ENCODE assay signal across 9 cellular contexts in genomic region chr1:150256193-150256548, GRCh38. TPM values are rescaled to one million over a fixed set of nuclear protein-coding genes. Genes with fewer than 3 reads are reported as not detected.
DNase-seq lines count a peak whose midpoint lies in the region; ATAC-seq and TF ChIP-seq lines count a peak whose summit lies in the region.
"Had no signal": no experiment of that assay in that cellular context is flagged by ENCODE, and none has a peak within 500 bp of the region (broad histone marks: within the 10 kb centered on the region; RNA-seq: fewer than 3 reads in every experiment).

No MANE protein-coding gene starts in this region.

- no peaks in the 10 kb centered on the region for H3K9me3 ChIP-seq in DND-41 (ENCODE audit: insufficient read depth, low read length, severe bottlenecking)
- H3K9me3 ChIP-seq in effector memory CD4-positive, alpha-beta T cell (ENCODE audit: control insufficient read depth, low read length), result no peaks in the 10 kb centered on the region
- no peaks in the 10 kb centered on the region for H3K9me3 ChIP-seq in ovary

- H3K79me2 ChIP-seq in DND-41 (ENCODE audit: insufficient read depth, low read length), result no peaks in the 10 kb centered on the region

- H3K4me2 ChIP-seq in DND-41 (ENCODE audit: insufficient read depth, low read length), result 0 out of 2 replicates have a peak overlapping the region, but pooled peaks have one; percentile 32

- WGBS in ovary, 3 donors, result 2 to 5% (median 4%) methylated on average over 1 of the region's 1 CpG

- H3K27ac Mint-ChIP-seq in progenitor cell of endocrine pancreas, result peak overlapping the region; percentile 97

- H3K36me3 Mint-ChIP-seq in progenitor cell of endocrine pancreas (ENCODE audit: insufficient read depth), result no peaks in the 10 kb centered on the region

- no peak overlapping the region for H3K27ac ChIP-seq in DND-41 (ENCODE audit: low read length)
- H3K27ac ChIP-seq in effector memory CD4-positive, alpha-beta T cell (ENCODE audit: insufficient read depth, low read length, poor library complexity, severe bottlenecking), result no peak overlapping the region
- H3K27ac ChIP-seq in ovary, result no peak overlapping the region

- no peak for TF ChIP-seq EP300 in ovary (IDR thresholded peaks at IDR 0.05)

- H3K4me1 ChIP-seq in DND-41 (ENCODE audit: insufficient read depth, low read length) (peaks cover 7% of the 10 kb centered on the region), ovary (ENCODE audit: insufficient read depth) (peaks cover 4% of the 10 kb centered on the region)
- H3K4me1 ChIP-seq in effector memory CD4-positive, alpha-beta T cell (ENCODE audit: control insufficient read depth, insufficient read depth, low read length, poor library complexity, severe bottlenecking), result peaks cover 5% of the 10 kb centered on the region

- H3K4me3 ChIP-seq in DND-41 (ENCODE audit: low read depth in 1 of 2, low read length in 2 of 2) (no peak overlapping the region), ovary (no peak overlapping the region)
- peak overlapping the region; percentile 38 for H3K4me3 ChIP-seq in effector memory CD4-positive, alpha-beta T cell (ENCODE audit: insufficient read depth, low read depth, low read length, poor library complexity, severe bottlenecking)

- no peaks in the 10 kb centered on the region for H3K36me3 ChIP-seq in DND-41 (ENCODE audit: insufficient read depth, low read length)
- no peaks in the 10 kb centered on the region for H3K36me3 ChIP-seq in effector memory CD4-positive, alpha-beta T cell (ENCODE audit: control insufficient read depth, insufficient read depth, low read length)
- no peaks in the 10 kb centered on the region for H3K36me3 ChIP-seq in ovary

- DNase-seq in DND-41, result no peak
- peak; percentile 73 for DNase-seq in NCI-H69 (lab: John Stamatoyannopoulos, UW)
- DNase-seq in effector memory CD4-positive, alpha-beta T cell, result no peak
- no peak for DNase-seq in progenitor cell of endocrine pancreas (ENCODE audit: low spot score, unreplicated experiment)
- DNase-seq in ovary, result no peak
- no peak for DNase-seq in mesenteric fat pad (ENCODE audit: low spot score)

- no peak for TF ChIP-seq POLR2A in ovary (IDR thresholded peaks at IDR 0.05)

- TF ChIP-seq CTCF in DND-41 (IDR thresholded peaks at IDR 0.05; ENCODE audit: borderline replicate concordance, extremely low read depth, low read length, poor library complexity, severe bottlenecking), result no peak
- TF ChIP-seq CTCF in progenitor cell of endocrine pancreas (IDR thresholded peaks at IDR 0.05; ENCODE audit: unreplicated experiment), result no peak
- no peak for TF ChIP-seq CTCF in ovary (IDR thresholded peaks at IDR 0.05)

- peaks cover 53% of the 10 kb centered on the region for H3K4me1 Mint-ChIP-seq in progenitor cell of endocrine pancreas (ENCODE audit: low read depth)

- H3K27me3 ChIP-seq in DND-41 (ENCODE audit: insufficient read depth, low read length, poor library complexity) (peaks cover 34% of the 10 kb centered on the region), ovary (no peaks in the 10 kb centered on the region)
- H3K27me3 ChIP-seq in effector memory CD4-positive, alpha-beta T cell (replicated peaks; ENCODE audit: control insufficient read depth, insufficient read depth, low read length, poor library complexity, severe bottlenecking), result peaks cover 21% of the 10 kb centered on the region

- H3K4me3 Mint-ChIP-seq in progenitor cell of endocrine pancreas (ENCODE audit: low read depth), result peak overlapping the region; percentile 52

- H3K9ac ChIP-seq in DND-41 (ENCODE audit: low read depth, low read length), result no peak overlapping the region

- H2AFZ ChIP-seq in DND-41 (ENCODE audit: low read depth, low read length), result no peak overlapping the region

- H3K27me3 Mint-ChIP-seq in progenitor cell of endocrine pancreas, result no peaks in the 10 kb centered on the region

- intact Hi-C loops in ovary (cut with DNase I), result no loop called here

- ATAC-seq in DND-41 (ENCODE audit: insufficient read depth, low read depth) (no peak), HG02571 (IDR thresholded peaks at IDR 0.05; ENCODE audit: unreplicated experiment) (no peak), GM21515 (IDR thresholded peaks at IDR 0.05; ENCODE audit: unreplicated experiment) (no peak)

- no peaks in the 10 kb centered on the region for H4K20me1 ChIP-seq in DND-41 (ENCODE audit: insufficient read depth, low read length)

- H3K9me3 Mint-ChIP-seq in progenitor cell of endocrine pancreas (ENCODE audit: low read depth), result no peaks in the 10 kb centered on the region

RNA-seq across cellular contexts. Expression of gene CA14, which starts 1.4 kb away (rescaled TPM):
- total RNA-seq in progenitor cell of endocrine pancreas (13.1 and 16.6 TPM in 2 replicates), ovary (1 to 10 TPM in 4 of 7 donors, under 1 TPM in 2, not detected in 1; 0.23 to 5.7 (median 1.2) TPM), mesenteric fat pad (not detected)
- polyA plus RNA-seq in ovary, result under 1 TPM; 0.38 to 0.58 TPM
- total RNA-seq: T-helper 2 cell treated with Interferon-gamma antibody and Interleukin-4, amounts not matched to agents 100 ng/mL and 5 ng/mL, for 36 hours had no signal

RNA-seq across cellular contexts. Expression of gene APH1A, which starts 12.6 kb away (rescaled TPM):
- total RNA-seq in progenitor cell of endocrine pancreas, result 129 and 136 TPM in 2 replicates
- total RNA-seq in ovary, result 100 to 1,000 TPM in 6 of 7 donors, 10 to 100 TPM in 1; 80.0 to 129 (median 116) TPM
- 100 to 1,000 TPM; 103 to 151 TPM for polyA plus RNA-seq in ovary
- total RNA-seq in mesenteric fat pad, result 89.2 TPM

RNA-seq across cellular contexts. Expression of gene C1orf54, which starts 16.4 kb away (rescaled TPM):
- total RNA-seq in progenitor cell of endocrine pancreas (2.0 and 2.9 TPM in 2 replicates), ovary (10 to 100 TPM in 1 of 7 donors, 1 to 10 TPM in 6; 2.0 to 20.9 (median 4.4) TPM), mesenteric fat pad (14.4 TPM)
- polyA plus RNA-seq in ovary, result 10 to 100 TPM in 1 of 2 donors, 1 to 10 TPM in 1; 8.4 to 34.8 TPM

RNA-seq across cellular contexts. Expression of gene ANP32E, which starts 20.3 kb away (rescaled TPM):
- total RNA-seq in progenitor cell of endocrine pancreas (52.1 TPM in 2 replicates), ovary (10 to 100 TPM; 16.3 to 43.8 (median 33.7) TPM), mesenteric fat pad (17.9 TPM)
- polyA plus RNA-seq in ovary, result 10 to 100 TPM; 19.1 to 25.0 TPM

RNA-seq across cellular contexts. Expression of gene CIART, which starts 26.2 kb away (rescaled TPM):
- total RNA-seq in progenitor cell of endocrine pancreas (1.9 and 2.7 TPM in 2 replicates), ovary (10 to 100 TPM in 3 of 7 donors, 1 to 10 TPM in 4; 3.6 to 22.5 (median 7.7) TPM), mesenteric fat pad (3.5 TPM)
- 10 to 100 TPM; 10.8 to 12.7 TPM for polyA plus RNA-seq in ovary
